ENCODE assay signal across 2 cellular contexts in the genomic region with DNA sequence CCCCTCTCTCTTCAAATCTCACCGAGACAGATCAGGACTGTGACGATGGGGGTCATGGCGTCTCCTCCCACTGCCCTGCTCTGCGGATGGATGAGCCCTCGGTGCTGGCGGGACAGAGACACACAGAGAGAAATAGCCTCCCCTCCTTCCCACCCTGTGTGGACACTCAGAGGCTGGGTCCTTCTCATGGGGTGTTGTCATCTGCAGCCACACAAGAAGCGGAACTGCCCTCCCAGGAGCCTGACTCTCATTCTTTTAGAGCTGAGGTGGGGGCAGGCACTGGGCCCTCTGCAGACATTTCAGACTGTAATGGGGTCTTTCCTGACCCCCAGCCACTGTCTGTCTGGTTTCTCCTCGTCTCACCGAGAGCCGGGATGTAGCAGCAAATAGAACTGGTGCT. TPM values are rescaled to one million over a fixed set of nuclear protein-coding genes. Genes with fewer than 3 reads are reported as not detected.
"Had no signal": no experiment of that assay in that cellular context is flagged by ENCODE, and none has a peak within 500 bp of the region (broad histone marks: within the 10 kb centered on the region; RNA-seq: fewer than 3 reads in every experiment).

No MANE protein-coding gene starts in this region.

RNA-seq across cellular contexts. Expression of gene LILRB2, which starts 0.5 kb away (rescaled TPM):
- total RNA-seq: hepatocyte, myocyte had no signal
- polyA plus RNA-seq: hepatocyte had no signal

RNA-seq across cellular contexts. Expression of gene LILRB5, which starts 23.4 kb away (rescaled TPM):
- total RNA-seq: myocyte had no signal

RNA-seq across cellular contexts. Expression of gene LILRA5, which starts 32.5 kb away (rescaled TPM):
- total RNA-seq: hepatocyte, myocyte had no signal
- polyA plus RNA-seq: hepatocyte had no signal

RNA-seq across cellular contexts. Expression of gene LILRA6, which starts 37.9 kb away (rescaled TPM):
- total RNA-seq: hepatocyte, myocyte had no signal

RNA-seq across cellular contexts. Expression of gene LILRB3, which starts 57.6 kb away (rescaled TPM):
- total RNA-seq: hepatocyte, myocyte had no signal
